ENCODE assay signal across 1 cellular context in genomic region chr2:231663458-231664290, GRCh38.
TF ChIP-seq lines count a peak whose summit lies in the region.

No MANE protein-coding gene starts in this region.

TF ChIP-seq in GM12878, 131 proteins besides CTCF, POLR2A, EP300 and RAD21 (continued from another document):
- no peak for TF ChIP-seq SKIL (IDR thresholded peaks at IDR 0.05; ENCODE audit: low read depth, poor library complexity, severe bottlenecking)
- no peak for TF ChIP-seq CREM (IDR thresholded peaks at IDR 0.05; ENCODE audit: low read depth)
- peak; percentile 96 for TF ChIP-seq HDGF (IDR thresholded peaks at IDR 0.05)
- TF ChIP-seq MEF2B (IDR thresholded peaks at IDR 0.05; ENCODE audit: partially characterized antibody, poor library complexity, severe bottlenecking): peak; percentile 87
- TF ChIP-seq MYC (IDR thresholded peaks at IDR 0.05; ENCODE audit: insufficient read depth, insufficient read length, insufficient replicate concordance, low read length, severe bottlenecking): no peak
- no peak for TF ChIP-seq E4F1 (IDR thresholded peaks at IDR 0.05; ENCODE audit: borderline replicate concordance, partially characterized antibody)
- TF ChIP-seq, protein P1, sequence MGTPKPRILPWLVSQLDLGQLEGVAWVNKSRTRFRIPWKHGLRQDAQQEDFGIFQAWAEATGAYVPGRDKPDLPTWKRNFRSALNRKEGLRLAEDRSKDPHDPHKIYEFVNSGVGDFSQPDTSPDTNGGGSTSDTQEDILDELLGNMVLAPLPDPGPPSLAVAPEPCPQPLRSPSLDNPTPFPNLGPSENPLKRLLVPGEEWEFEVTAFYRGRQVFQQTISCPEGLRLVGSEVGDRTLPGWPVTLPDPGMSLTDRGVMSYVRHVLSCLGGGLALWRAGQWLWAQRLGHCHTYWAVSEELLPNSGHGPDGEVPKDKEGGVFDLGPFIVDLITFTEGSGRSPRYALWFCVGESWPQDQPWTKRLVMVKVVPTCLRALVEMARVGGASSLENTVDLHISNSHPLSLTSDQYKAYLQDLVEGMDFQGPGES (IDR thresholded peaks at IDR 0.05): no peak
- no peak for TF ChIP-seq CHD1 (IDR thresholded peaks at IDR 0.05; ENCODE audit: low read depth, low read length)
- TF ChIP-seq NRF1 (conservative IDR thresholded peaks at IDR 0.05; ENCODE audit: low read depth, low read length): no peak
- TF ChIP-seq, protein P2, sequence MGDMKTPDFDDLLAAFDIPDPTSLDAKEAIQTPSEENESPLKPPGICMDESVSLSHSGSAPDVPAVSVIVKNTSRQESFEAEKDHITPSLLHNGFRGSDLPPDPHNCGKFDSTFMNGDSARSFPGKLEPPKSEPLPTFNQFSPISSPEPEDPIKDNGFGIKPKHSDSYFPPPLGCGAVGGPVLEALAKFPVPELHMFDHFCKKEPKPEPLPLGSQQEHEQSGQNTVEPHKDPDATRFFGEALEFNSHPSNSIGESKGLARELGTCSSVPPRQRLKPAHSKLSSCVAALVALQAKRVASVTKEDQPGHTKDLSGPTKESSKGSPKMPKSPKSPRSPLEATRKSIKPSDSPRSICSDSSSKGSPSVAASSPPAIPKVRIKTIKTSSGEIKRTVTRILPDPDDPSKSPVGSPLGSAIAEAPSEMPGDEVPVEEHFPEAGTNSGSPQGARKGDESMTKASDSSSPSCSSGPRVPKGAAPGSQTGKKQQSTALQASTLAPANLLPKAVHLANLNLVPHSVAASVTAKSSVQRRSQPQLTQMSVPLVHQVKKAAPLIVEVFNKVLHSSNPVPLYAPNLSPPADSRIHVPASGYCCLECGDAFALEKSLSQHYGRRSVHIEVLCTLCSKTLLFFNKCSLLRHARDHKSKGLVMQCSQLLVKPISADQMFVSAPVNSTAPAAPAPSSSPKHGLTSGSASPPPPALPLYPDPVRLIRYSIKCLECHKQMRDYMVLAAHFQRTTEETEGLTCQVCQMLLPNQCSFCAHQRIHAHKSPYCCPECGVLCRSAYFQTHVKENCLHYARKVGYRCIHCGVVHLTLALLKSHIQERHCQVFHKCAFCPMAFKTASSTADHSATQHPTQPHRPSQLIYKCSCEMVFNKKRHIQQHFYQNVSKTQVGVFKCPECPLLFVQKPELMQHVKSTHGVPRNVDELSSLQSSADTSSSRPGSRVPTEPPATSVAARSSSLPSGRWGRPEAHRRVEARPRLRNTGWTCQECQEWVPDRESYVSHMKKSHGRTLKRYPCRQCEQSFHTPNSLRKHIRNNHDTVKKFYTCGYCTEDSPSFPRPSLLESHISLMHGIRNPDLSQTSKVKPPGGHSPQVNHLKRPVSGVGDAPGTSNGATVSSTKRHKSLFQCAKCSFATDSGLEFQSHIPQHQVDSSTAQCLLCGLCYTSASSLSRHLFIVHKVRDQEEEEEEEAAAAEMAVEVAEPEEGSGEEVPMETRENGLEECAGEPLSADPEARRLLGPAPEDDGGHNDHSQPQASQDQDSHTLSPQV (IDR thresholded peaks at IDR 0.05): peak; percentile 39; the same call in 1 of the 2 replicates
- TF ChIP-seq EED (IDR thresholded peaks at IDR 0.05; ENCODE audit: low read depth): no peak
- 0 out of 2 replicates have a peak, but pooled peaks have one; percentile 37 for TF ChIP-seq DPF2 (IDR thresholded peaks at IDR 0.05)
- no peak for TF ChIP-seq PBX3 (IDR thresholded peaks at IDR 0.05; ENCODE audit: insufficient replicate concordance, low read depth, low read length)
- no peak for TF ChIP-seq TBL1XR1 (IDR thresholded peaks at IDR 0.05; ENCODE audit: low read depth, low read length)
- TF ChIP-seq, protein P3, sequence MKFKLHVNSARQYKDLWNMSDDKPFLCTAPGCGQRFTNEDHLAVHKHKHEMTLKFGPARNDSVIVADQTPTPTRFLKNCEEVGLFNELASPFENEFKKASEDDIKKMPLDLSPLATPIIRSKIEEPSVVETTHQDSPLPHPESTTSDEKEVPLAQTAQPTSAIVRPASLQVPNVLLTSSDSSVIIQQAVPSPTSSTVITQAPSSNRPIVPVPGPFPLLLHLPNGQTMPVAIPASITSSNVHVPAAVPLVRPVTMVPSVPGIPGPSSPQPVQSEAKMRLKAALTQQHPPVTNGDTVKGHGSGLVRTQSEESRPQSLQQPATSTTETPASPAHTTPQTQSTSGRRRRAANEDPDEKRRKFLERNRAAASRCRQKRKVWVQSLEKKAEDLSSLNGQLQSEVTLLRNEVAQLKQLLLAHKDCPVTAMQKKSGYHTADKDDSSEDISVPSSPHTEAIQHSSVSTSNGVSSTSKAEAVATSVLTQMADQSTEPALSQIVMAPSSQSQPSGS (IDR thresholded peaks at IDR 0.05; ENCODE audit: low read length): no peak
- TF ChIP-seq FOXM1 (IDR thresholded peaks at IDR 0.05; ENCODE audit: low read depth, low read length): no peak
- TF ChIP-seq, protein P4, sequence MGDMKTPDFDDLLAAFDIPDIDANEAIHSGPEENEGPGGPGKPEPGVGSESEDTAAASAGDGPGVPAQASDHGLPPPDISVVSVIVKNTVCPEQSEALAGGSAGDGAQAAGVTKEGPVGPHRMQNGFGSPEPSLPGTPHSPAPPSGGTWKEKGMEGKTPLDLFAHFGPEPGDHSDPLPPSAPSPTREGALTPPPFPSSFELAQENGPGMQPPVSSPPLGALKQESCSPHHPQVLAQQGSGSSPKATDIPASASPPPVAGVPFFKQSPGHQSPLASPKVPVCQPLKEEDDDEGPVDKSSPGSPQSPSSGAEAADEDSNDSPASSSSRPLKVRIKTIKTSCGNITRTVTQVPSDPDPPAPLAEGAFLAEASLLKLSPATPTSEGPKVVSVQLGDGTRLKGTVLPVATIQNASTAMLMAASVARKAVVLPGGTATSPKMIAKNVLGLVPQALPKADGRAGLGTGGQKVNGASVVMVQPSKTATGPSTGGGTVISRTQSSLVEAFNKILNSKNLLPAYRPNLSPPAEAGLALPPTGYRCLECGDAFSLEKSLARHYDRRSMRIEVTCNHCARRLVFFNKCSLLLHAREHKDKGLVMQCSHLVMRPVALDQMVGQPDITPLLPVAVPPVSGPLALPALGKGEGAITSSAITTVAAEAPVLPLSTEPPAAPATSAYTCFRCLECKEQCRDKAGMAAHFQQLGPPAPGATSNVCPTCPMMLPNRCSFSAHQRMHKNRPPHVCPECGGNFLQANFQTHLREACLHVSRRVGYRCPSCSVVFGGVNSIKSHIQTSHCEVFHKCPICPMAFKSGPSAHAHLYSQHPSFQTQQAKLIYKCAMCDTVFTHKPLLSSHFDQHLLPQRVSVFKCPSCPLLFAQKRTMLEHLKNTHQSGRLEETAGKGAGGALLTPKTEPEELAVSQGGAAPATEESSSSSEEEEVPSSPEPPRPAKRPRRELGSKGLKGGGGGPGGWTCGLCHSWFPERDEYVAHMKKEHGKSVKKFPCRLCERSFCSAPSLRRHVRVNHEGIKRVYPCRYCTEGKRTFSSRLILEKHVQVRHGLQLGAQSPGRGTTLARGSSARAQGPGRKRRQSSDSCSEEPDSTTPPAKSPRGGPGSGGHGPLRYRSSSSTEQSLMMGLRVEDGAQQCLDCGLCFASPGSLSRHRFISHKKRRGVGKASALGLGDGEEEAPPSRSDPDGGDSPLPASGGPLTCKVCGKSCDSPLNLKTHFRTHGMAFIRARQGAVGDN (IDR thresholded peaks at IDR 0.05): peak; percentile 93
- no peak for TF ChIP-seq NFIC (IDR thresholded peaks at IDR 0.05; ENCODE audit: low read depth, low read length)
- no peak for TF ChIP-seq IRF4 (IDR thresholded peaks at IDR 0.05; ENCODE audit: low read depth, low read length)
- TF ChIP-seq RELA (IDR thresholded peaks at IDR 0.05; ENCODE audit: borderline replicate concordance, partially characterized antibody): no peak
- TF ChIP-seq NR2C2 (IDR thresholded peaks at IDR 0.05; ENCODE audit: borderline replicate concordance, control insufficient read depth, insufficient read length, low read depth): no peak
- TF ChIP-seq CBFB (IDR thresholded peaks at IDR 0.05; ENCODE audit: low read depth): no peak
- TF ChIP-seq GABPA (IDR thresholded peaks at IDR 0.05; ENCODE audit: low read depth): no peak
- no peak for TF ChIP-seq ZNF24 (IDR thresholded peaks at IDR 0.05)
- no peak for TF ChIP-seq SREBF1 (IDR thresholded peaks at IDR 0.05; ENCODE audit: low read length)
- no peak for TF ChIP-seq CHD4 (IDR thresholded peaks at IDR 0.05)
- TF ChIP-seq, protein P5, sequence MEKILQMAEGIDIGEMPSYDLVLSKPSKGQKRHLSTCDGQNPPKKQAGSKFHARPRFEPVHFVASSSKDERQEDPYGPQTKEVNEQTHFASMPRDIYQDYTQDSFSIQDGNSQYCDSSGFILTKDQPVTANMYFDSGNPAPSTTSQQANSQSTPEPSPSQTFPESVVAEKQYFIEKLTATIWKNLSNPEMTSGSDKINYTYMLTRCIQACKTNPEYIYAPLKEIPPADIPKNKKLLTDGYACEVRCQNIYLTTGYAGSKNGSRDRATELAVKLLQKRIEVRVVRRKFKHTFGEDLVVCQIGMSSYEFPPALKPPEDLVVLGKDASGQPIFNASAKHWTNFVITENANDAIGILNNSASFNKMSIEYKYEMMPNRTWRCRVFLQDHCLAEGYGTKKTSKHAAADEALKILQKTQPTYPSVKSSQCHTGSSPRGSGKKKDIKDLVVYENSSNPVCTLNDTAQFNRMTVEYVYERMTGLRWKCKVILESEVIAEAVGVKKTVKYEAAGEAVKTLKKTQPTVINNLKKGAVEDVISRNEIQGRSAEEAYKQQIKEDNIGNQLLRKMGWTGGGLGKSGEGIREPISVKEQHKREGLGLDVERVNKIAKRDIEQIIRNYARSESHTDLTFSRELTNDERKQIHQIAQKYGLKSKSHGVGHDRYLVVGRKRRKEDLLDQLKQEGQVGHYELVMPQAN (conservative IDR thresholded peaks at IDR 0.05): no peak
- no peak for TF ChIP-seq NFYA (IDR thresholded peaks at IDR 0.05; ENCODE audit: borderline replicate concordance, low read depth, low read length)
- no peak for TF ChIP-seq SMARCA5 (IDR thresholded peaks at IDR 0.05)
- no peak for TF ChIP-seq GATAD2B (conservative IDR thresholded peaks at IDR 0.05; ENCODE audit: low read depth)
- TF ChIP-seq MEF2A (IDR thresholded peaks at IDR 0.05; ENCODE audit: insufficient read depth, low read depth, low read length): no peak
- TF ChIP-seq, protein P6, sequence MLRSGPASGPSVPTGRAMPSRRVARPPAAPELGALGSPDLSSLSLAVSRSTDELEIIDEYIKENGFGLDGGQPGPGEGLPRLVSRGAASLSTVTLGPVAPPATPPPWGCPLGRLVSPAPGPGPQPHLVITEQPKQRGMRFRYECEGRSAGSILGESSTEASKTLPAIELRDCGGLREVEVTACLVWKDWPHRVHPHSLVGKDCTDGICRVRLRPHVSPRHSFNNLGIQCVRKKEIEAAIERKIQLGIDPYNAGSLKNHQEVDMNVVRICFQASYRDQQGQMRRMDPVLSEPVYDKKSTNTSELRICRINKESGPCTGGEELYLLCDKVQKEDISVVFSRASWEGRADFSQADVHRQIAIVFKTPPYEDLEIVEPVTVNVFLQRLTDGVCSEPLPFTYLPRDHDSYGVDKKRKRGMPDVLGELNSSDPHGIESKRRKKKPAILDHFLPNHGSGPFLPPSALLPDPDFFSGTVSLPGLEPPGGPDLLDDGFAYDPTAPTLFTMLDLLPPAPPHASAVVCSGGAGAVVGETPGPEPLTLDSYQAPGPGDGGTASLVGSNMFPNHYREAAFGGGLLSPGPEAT (IDR thresholded peaks at IDR 0.05; ENCODE audit: low read depth): no peak
- TF ChIP-seq CREB1 (IDR thresholded peaks at IDR 0.05; ENCODE audit: low read depth): no peak
- TF ChIP-seq CHD2 (IDR thresholded peaks at IDR 0.05; ENCODE audit: borderline replicate concordance, low read depth, low read length): no peak
- TF ChIP-seq KDM1A (IDR thresholded peaks at IDR 0.05; ENCODE audit: borderline replicate concordance): no peak
- TF ChIP-seq BCL11A (IDR thresholded peaks at IDR 0.05; ENCODE audit: low read depth, low read length): no peak
- TF ChIP-seq HCFC1 (IDR thresholded peaks at IDR 0.05; ENCODE audit: low read length): no peak
